In the genomic region with DNA sequence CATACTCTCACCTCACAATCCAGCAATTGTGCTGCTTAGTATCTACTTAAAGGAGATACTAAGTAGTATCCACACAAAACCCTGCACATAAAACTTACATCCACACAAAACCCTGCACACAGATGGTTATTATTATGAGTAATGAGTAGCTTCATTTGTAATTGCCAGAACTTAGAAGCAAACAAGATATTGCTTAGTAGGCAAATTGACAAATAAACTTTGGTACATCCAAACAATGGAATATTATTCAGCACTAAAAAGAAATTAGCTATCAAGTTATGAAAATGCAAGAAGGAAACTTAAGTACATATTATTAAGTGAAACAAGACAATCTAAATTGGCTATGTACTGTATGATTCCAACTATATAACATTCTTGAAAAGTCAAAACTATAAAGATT, we compare ENCODE assay signal across 33 cellular contexts.
"Had no signal": no experiment of that assay in that cellular context is flagged by ENCODE, and none has a peak within 500 bp of the region (broad histone marks: within the 10 kb centered on the region; RNA-seq: fewer than 3 reads in every experiment).

No MANE protein-coding gene starts in this region.

- H3K4me3 ChIP-seq: adrenal gland, ascending aorta, body of pancreas, breast epithelium, cardiac muscle cell had no signal

- H3K4me1 ChIP-seq: adrenal gland, ascending aorta, body of pancreas, breast epithelium had no signal

- DNase-seq: activated effector memory CD4-positive, alpha-beta T cell treated with anti-CD3 and anti-CD28 coated beads, Interleukin-2, amount 50 U/mL, for 16 hours; activated effector memory CD4-positive, alpha-beta T cell treated with Interleukin-2 at 50 U/mL for 16 hours; activated gamma-delta T cell; activated gamma-delta T cell treated with Interleukin-2 at 50 U/mL for 16 hours; activated naive CD4-positive, alpha-beta T cell; activated naive CD4-positive, alpha-beta T cell treated with anti-CD3 and anti-CD28 coated beads for 36 hours; activated naive CD4-positive, alpha-beta T cell treated with anti-CD3 and anti-CD28 coated beads, Interleukin-2, amount 10 ng/mL, durations not matched to agents 7 days and 5 days; activated naive CD4-positive, alpha-beta T cell treated with anti-CD3 and anti-CD28 coated beads, Interleukin-2, amount 50 U/mL, for 16 hours; activated naive CD4-positive, alpha-beta T cell treated with Interleukin-2 at 50 U/mL for 16 hours; activated naive CD8-positive, alpha-beta T cell treated with anti-CD3 and anti-CD28 coated beads for 36 hours; activated naive CD8-positive, alpha-beta T cell treated with anti-CD3 and anti-CD28 coated beads, Interleukin-2, amount 10 ng/mL, durations not matched to agents 7 days and 5 days; activated naive CD8-positive, alpha-beta T cell treated with anti-CD3 and anti-CD28 coated beads, Interleukin-2, amount 50 U/mL, for 24 hours; activated T-cell treated with anti-CD3 and anti-CD28 coated beads, Interleukin-2, amount 50 U/mL, for 24 hours; activated T-cell treated with anti-CD3 and anti-CD28 coated beads, Interleukin-2, amount 50 U/mL, for 4 hours; activated T-cell treated with anti-CD3 and anti-CD28 coated beads, Interleukin-2, amount 50 U/mL, for 48 hours; activated T-cell treated with anti-CD3 and anti-CD28 coated beads, Interleukin-2, amount 50 U/mL, for 72 hours; adrenal gland; amniotic stem cell; amygdala; anterior cingulate cortex; aorta; body of pancreas; brain microvascular endothelial cell; caudate nucleus; central memory CD4-positive, alpha-beta T cell; cerebellar nuclear complex had no signal

- ATAC-seq: activated naive CD4-positive, alpha-beta T cell treated with anti-CD3 and anti-CD28 coated beads, Interleukin-2, amount 50 U/mL, for 72 hours; activated naive CD8-positive, alpha-beta T cell treated with anti-CD3 and anti-CD28 coated beads, Interleukin-2, amount 50 U/mL, for 24 hours; activated T-cell treated with anti-CD3 and anti-CD28 coated beads, Interleukin-2, amount 50 U/mL, for 4 hours; activated T-cell treated with anti-CD3 and anti-CD28 coated beads, Interleukin-2, amount 50 U/mL, for 72 hours; activated T-helper 17 cell treated with anti-CD3 and anti-CD28 coated beads, Interleukin-2, amount 50 U/mL, for 72 hours; body of pancreas had no signal

- H3K9me3 ChIP-seq: adrenal gland, ascending aorta, body of pancreas, breast epithelium had no signal

- H3K27me3 ChIP-seq: adrenal gland, ascending aorta, body of pancreas, brain microvascular endothelial cell, breast epithelium, cardiac muscle cell had no signal

- H3K27ac ChIP-seq: adrenal gland, ascending aorta, body of pancreas, brain microvascular endothelial cell, breast epithelium, cardiac muscle cell had no signal

- H3K36me3 ChIP-seq: adrenal gland, ascending aorta, brain microvascular endothelial cell, breast epithelium, cardiac muscle cell had no signal

- FAIRE-seq: astrocyte, bronchial epithelial cell had no signal
